1 cellular context compared by ENCODE assay signal in the genomic region with DNA sequence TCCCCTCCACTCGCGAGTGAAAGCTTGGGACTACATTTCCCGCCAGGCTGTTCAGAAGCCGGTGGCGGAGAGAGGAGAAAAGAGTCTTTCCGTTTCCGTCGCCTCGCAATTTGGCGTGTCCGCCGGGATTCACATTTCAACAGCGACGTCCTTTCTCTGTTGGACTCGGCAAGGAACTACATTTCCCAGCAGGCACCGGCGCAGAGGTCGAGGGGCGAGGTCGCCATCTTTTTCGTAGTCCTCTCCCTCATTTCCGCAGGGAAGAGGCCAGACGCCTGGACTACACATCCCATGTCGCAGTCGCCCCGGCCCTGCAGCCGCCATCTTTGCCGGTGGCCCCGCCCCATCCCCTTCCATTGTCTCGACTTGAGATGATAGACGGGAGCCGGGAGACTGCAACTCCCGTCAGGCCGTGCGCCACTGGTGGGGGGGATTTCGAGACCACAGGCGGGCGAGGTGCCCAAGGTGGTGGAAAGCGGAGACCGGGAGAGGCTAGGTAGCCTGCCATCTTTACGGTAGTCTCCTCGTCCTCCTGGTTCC.
TF ChIP-seq lines count a peak whose summit lies in the region.

No MANE protein-coding gene starts in this region.

TF ChIP-seq in HepG2, 621 proteins besides CTCF, POLR2A, EP300 and RAD21 (continues in another document):
- peak; percentile 90; the same call in 1 of the 2 replicates for TF ChIP-seq ZNF670 (CRISPR knock-in tag; IDR thresholded peaks at IDR 0.05; ENCODE audit: borderline replicate concordance)
- no peak; the same call in 1 of the 2 replicates for TF ChIP-seq ZNF138 (CRISPR knock-in tag; IDR thresholded peaks at IDR 0.05; ENCODE audit: low read depth)
- TF ChIP-seq TEAD3 (CRISPR knock-in tag; optimal IDR thresholded peaks at IDR 0.05; ENCODE audit: borderline replicate concordance) = peak; percentile 76
- peak; percentile 35; the same call in 1 of the 2 replicates for TF ChIP-seq TBX2 (CRISPR knock-in tag; IDR thresholded peaks at IDR 0.05; ENCODE audit: borderline replicate concordance)
- TF ChIP-seq, protein P1, sequence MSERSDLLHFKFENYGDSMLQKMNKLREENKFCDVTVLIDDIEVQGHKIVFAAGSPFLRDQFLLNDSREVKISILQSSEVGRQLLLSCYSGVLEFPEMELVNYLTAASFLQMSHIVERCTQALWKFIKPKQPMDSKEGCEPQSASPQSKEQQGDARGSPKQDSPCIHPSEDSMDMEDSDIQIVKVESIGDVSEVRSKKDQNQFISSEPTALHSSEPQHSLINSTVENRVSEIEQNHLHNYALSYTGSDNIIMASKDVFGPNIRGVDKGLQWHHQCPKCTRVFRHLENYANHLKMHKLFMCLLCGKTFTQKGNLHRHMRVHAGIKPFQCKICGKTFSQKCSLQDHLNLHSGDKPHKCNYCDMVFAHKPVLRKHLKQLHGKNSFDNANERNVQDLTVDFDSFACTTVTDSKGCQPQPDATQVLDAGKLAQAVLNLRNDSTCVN (CRISPR knock-in tag; IDR thresholded peaks at IDR 0.05; ENCODE audit: borderline replicate concordance) = no peak; the same call in 1 of the 2 replicates
- TF ChIP-seq NONO (IDR thresholded peaks at IDR 0.05) = no peak
- TF ChIP-seq NONO (CRISPR knock-in tag; conservative IDR thresholded peaks at IDR 0.05) = peak; percentile 79
- TF ChIP-seq RARA (CRISPR knock-in tag; IDR thresholded peaks at IDR 0.05) = 0 out of 2 replicates have a peak, but pooled peaks have one; percentile 15
- TF ChIP-seq SALL1 (CRISPR knock-in tag; IDR thresholded peaks at IDR 0.05) = peak; percentile 37; the same call in 1 of the 2 replicates
- no peak for TF ChIP-seq NCOA5 (CRISPR knock-in tag; IDR thresholded peaks at IDR 0.05)
- TF ChIP-seq SMAD3 (CRISPR knock-in tag; IDR thresholded peaks at IDR 0.05) = 0 out of 2 replicates have a peak, but pooled peaks have one; percentile 76
- no peak; the same call in none of the 2 replicates for TF ChIP-seq ELF4 (CRISPR knock-in tag; IDR thresholded peaks at IDR 0.05; ENCODE audit: borderline replicate concordance)
- no peak for TF ChIP-seq ZFYVE20 (CRISPR knock-in tag; IDR thresholded peaks at IDR 0.05; ENCODE audit: borderline replicate concordance, low read depth)
- peak; percentile 87 for TF ChIP-seq ELF3 (CRISPR knock-in tag; IDR thresholded peaks at IDR 0.05)
- TF ChIP-seq, protein P2, sequence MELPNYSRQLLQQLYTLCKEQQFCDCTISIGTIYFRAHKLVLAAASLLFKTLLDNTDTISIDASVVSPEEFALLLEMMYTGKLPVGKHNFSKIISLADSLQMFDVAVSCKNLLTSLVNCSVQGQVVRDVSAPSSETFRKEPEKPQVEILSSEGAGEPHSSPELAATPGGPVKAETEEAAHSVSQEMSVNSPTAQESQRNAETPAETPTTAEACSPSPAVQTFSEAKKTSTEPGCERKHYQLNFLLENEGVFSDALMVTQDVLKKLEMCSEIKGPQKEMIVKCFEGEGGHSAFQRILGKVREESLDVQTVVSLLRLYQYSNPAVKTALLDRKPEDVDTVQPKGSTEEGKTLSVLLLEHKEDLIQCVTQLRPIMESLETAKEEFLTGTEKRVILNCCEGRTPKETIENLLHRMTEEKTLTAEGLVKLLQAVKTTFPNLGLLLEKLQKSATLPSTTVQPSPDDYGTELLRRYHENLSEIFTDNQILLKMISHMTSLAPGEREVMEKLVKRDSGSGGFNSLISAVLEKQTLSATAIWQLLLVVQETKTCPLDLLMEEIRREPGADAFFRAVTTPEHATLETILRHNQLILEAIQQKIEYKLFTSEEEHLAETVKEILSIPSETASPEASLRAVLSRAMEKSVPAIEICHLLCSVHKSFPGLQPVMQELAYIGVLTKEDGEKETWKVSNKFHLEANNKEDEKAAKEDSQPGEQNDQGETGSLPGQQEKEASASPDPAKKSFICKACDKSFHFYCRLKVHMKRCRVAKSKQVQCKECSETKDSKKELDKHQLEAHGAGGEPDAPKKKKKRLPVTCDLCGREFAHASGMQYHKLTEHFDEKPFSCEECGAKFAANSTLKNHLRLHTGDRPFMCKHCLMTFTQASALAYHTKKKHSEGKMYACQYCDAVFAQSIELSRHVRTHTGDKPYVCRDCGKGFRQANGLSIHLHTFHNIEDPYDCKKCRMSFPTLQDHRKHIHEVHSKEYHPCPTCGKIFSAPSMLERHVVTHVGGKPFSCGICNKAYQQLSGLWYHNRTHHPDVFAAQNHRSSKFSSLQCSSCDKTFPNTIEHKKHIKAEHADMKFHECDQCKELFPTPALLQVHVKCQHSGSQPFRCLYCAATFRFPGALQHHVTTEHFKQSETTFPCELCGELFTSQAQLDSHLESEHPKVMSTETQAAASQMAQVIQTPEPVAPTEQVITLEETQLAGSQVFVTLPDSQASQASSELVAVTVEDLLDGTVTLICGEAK (IDR thresholded peaks at IDR 0.05) = peak; percentile 77
- TF ChIP-seq, protein P2 (CRISPR knock-in tag; IDR thresholded peaks at IDR 0.05) = peak; percentile 34; the same call in 1 of the 2 replicates
- TF ChIP-seq RFXANK (CRISPR knock-in tag; IDR thresholded peaks at IDR 0.05) = no peak; the same call in 1 of the 2 replicates
- no peak for TF ChIP-seq ZNF550 (CRISPR knock-in tag; IDR thresholded peaks at IDR 0.05; ENCODE audit: borderline replicate concordance)
- TF ChIP-seq, protein P3, sequence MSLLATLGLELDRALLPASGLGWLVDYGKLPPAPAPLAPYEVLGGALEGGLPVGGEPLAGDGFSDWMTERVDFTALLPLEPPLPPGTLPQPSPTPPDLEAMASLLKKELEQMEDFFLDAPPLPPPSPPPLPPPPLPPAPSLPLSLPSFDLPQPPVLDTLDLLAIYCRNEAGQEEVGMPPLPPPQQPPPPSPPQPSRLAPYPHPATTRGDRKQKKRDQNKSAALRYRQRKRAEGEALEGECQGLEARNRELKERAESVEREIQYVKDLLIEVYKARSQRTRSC (CRISPR knock-in tag; IDR thresholded peaks at IDR 0.05; ENCODE audit: low read depth) = no peak
- no peak for TF ChIP-seq RFX3 (CRISPR knock-in tag; IDR thresholded peaks at IDR 0.05)
- peak; percentile 58 for TF ChIP-seq ISL2 (CRISPR knock-in tag; IDR thresholded peaks at IDR 0.05)
- TF ChIP-seq, protein P4, sequence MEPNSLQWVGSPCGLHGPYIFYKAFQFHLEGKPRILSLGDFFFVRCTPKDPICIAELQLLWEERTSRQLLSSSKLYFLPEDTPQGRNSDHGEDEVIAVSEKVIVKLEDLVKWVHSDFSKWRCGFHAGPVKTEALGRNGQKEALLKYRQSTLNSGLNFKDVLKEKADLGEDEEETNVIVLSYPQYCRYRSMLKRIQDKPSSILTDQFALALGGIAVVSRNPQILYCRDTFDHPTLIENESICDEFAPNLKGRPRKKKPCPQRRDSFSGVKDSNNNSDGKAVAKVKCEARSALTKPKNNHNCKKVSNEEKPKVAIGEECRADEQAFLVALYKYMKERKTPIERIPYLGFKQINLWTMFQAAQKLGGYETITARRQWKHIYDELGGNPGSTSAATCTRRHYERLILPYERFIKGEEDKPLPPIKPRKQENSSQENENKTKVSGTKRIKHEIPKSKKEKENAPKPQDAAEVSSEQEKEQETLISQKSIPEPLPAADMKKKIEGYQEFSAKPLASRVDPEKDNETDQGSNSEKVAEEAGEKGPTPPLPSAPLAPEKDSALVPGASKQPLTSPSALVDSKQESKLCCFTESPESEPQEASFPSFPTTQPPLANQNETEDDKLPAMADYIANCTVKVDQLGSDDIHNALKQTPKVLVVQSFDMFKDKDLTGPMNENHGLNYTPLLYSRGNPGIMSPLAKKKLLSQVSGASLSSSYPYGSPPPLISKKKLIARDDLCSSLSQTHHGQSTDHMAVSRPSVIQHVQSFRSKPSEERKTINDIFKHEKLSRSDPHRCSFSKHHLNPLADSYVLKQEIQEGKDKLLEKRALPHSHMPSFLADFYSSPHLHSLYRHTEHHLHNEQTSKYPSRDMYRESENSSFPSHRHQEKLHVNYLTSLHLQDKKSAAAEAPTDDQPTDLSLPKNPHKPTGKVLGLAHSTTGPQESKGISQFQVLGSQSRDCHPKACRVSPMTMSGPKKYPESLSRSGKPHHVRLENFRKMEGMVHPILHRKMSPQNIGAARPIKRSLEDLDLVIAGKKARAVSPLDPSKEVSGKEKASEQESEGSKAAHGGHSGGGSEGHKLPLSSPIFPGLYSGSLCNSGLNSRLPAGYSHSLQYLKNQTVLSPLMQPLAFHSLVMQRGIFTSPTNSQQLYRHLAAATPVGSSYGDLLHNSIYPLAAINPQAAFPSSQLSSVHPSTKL (CRISPR knock-in tag; IDR thresholded peaks at IDR 0.05) = no peak
- TF ChIP-seq KAT7 (CRISPR knock-in tag; IDR thresholded peaks at IDR 0.05; ENCODE audit: borderline replicate concordance) = 0 out of 2 replicates have a peak, but pooled peaks have one; percentile 66
- TF ChIP-seq, protein P5, sequence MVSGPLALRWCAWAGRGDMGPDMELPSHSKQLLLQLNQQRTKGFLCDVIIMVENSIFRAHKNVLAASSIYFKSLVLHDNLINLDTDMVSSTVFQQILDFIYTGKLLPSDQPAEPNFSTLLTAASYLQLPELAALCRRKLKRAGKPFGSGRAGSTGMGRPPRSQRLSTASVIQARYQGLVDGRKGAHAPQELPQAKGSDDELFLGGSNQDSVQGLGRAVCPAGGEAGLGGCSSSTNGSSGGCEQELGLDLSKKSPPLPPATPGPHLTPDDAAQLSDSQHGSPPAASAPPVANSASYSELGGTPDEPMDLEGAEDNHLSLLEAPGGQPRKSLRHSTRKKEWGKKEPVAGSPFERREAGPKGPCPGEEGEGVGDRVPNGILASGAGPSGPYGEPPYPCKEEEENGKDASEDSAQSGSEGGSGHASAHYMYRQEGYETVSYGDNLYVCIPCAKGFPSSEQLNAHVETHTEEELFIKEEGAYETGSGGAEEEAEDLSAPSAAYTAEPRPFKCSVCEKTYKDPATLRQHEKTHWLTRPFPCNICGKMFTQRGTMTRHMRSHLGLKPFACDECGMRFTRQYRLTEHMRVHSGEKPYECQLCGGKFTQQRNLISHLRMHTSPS (CRISPR knock-in tag; IDR thresholded peaks at IDR 0.05; ENCODE audit: low read depth) = peak; percentile 45; the same call in 1 of the 2 replicates
- TF ChIP-seq, protein P6, sequence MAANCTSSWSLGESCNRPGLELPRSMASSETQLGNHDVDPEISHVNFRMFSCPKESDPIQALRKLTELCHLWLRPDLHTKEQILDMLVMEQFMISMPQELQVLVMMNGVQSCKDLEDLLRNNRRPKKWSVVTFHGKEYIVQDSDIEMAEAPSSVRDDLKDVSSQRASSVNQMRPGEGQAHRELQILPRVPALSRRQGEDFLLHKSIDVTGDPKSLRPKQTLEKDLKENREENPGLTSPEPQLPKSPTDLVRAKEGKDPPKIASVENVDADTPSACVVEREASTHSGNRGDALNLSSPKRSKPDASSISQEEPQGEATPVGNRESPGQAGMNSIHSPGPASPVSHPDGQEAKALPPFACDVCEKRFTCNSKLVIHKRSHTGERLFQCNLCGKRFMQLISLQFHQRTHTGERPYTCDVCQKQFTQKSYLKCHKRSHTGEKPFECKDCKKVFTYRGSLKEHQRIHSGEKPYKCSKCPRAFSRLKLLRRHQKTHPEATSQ (CRISPR knock-in tag; IDR thresholded peaks at IDR 0.05; ENCODE audit: borderline replicate concordance) = no peak; the same call in 1 of the 2 replicates
- TF ChIP-seq KLF12 (CRISPR knock-in tag; IDR thresholded peaks at IDR 0.05; ENCODE audit: borderline replicate concordance) = peak; percentile 91; the same call in 1 of the 2 replicates
- TF ChIP-seq, protein P7, sequence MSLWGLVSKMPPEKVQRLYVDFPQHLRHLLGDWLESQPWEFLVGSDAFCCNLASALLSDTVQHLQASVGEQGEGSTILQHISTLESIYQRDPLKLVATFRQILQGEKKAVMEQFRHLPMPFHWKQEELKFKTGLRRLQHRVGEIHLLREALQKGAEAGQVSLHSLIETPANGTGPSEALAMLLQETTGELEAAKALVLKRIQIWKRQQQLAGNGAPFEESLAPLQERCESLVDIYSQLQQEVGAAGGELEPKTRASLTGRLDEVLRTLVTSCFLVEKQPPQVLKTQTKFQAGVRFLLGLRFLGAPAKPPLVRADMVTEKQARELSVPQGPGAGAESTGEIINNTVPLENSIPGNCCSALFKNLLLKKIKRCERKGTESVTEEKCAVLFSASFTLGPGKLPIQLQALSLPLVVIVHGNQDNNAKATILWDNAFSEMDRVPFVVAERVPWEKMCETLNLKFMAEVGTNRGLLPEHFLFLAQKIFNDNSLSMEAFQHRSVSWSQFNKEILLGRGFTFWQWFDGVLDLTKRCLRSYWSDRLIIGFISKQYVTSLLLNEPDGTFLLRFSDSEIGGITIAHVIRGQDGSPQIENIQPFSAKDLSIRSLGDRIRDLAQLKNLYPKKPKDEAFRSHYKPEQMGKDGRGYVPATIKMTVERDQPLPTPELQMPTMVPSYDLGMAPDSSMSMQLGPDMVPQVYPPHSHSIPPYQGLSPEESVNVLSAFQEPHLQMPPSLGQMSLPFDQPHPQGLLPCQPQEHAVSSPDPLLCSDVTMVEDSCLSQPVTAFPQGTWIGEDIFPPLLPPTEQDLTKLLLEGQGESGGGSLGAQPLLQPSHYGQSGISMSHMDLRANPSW (CRISPR knock-in tag; IDR thresholded peaks at IDR 0.05; ENCODE audit: borderline replicate concordance) = peak; percentile 90; the same call in 1 of the 2 replicates
- TF ChIP-seq RNF2 (conservative IDR thresholded peaks at IDR 0.05; ENCODE audit: low read depth) = no peak
- no peak for TF ChIP-seq ZSCAN25 (CRISPR knock-in tag; IDR thresholded peaks at IDR 0.05)
- no peak for TF ChIP-seq ATM (IDR thresholded peaks at IDR 0.05; ENCODE audit: borderline replicate concordance)
- peak; percentile 9; the same call in 1 of the 2 replicates for TF ChIP-seq PPARG (CRISPR knock-in tag; conservative IDR thresholded peaks at IDR 0.05)
- TF ChIP-seq MYNN (CRISPR knock-in tag; IDR thresholded peaks at IDR 0.05; ENCODE audit: low read depth) = peak; percentile 24; the same call in 1 of the 2 replicates
